1 cellular context compared by ENCODE assay signal in the genomic region with DNA sequence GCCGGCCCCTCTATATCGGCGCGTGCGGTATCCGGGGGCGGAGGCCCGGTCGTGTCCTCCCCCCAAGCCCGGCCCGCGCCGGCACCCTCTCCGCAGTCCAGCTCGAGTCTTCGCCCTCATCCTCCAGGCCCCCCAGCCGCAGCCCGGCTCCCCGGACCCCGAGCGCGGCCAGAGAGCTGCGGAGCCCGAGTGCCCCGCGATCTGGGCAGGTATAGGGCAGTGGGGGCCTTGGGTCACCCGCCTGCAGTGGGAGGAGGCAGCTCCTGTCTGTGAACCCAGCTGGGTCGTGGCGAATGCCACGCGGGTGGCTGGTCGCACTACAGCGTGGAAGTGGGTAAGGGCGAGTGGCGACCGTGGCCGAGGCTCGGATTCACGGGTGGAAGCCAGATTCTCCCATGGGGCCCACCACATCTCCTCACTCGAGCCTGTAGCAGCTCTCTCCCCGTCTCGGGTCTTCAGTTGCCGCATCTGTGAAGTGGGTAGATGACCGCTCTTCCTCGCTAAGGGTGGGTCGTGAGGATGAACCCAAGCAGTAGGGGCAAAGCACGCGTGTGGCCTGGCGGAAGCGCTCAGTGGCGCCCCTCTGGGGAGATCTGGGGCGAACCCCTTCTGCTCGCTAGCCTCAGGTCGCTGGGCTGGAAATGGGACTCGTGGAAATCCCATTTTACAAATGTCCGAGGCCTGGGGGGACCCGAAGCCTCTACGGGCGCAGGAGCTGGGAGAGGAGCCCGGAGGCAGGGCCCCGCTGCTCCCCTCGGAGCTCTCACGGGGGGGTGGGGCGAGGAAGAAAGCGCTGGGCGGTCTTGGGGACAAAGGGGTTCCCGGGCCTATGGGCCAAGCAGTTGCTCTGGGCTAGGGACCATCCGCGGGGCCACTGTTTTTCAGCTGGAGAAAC.
TF ChIP-seq lines count a peak whose summit lies in the region.

No MANE protein-coding gene starts in this region.

TF ChIP-seq in GM23338, 12 proteins besides CTCF, POLR2A, EP300 and RAD21 (continued from another document):
- TF ChIP-seq, protein P1, sequence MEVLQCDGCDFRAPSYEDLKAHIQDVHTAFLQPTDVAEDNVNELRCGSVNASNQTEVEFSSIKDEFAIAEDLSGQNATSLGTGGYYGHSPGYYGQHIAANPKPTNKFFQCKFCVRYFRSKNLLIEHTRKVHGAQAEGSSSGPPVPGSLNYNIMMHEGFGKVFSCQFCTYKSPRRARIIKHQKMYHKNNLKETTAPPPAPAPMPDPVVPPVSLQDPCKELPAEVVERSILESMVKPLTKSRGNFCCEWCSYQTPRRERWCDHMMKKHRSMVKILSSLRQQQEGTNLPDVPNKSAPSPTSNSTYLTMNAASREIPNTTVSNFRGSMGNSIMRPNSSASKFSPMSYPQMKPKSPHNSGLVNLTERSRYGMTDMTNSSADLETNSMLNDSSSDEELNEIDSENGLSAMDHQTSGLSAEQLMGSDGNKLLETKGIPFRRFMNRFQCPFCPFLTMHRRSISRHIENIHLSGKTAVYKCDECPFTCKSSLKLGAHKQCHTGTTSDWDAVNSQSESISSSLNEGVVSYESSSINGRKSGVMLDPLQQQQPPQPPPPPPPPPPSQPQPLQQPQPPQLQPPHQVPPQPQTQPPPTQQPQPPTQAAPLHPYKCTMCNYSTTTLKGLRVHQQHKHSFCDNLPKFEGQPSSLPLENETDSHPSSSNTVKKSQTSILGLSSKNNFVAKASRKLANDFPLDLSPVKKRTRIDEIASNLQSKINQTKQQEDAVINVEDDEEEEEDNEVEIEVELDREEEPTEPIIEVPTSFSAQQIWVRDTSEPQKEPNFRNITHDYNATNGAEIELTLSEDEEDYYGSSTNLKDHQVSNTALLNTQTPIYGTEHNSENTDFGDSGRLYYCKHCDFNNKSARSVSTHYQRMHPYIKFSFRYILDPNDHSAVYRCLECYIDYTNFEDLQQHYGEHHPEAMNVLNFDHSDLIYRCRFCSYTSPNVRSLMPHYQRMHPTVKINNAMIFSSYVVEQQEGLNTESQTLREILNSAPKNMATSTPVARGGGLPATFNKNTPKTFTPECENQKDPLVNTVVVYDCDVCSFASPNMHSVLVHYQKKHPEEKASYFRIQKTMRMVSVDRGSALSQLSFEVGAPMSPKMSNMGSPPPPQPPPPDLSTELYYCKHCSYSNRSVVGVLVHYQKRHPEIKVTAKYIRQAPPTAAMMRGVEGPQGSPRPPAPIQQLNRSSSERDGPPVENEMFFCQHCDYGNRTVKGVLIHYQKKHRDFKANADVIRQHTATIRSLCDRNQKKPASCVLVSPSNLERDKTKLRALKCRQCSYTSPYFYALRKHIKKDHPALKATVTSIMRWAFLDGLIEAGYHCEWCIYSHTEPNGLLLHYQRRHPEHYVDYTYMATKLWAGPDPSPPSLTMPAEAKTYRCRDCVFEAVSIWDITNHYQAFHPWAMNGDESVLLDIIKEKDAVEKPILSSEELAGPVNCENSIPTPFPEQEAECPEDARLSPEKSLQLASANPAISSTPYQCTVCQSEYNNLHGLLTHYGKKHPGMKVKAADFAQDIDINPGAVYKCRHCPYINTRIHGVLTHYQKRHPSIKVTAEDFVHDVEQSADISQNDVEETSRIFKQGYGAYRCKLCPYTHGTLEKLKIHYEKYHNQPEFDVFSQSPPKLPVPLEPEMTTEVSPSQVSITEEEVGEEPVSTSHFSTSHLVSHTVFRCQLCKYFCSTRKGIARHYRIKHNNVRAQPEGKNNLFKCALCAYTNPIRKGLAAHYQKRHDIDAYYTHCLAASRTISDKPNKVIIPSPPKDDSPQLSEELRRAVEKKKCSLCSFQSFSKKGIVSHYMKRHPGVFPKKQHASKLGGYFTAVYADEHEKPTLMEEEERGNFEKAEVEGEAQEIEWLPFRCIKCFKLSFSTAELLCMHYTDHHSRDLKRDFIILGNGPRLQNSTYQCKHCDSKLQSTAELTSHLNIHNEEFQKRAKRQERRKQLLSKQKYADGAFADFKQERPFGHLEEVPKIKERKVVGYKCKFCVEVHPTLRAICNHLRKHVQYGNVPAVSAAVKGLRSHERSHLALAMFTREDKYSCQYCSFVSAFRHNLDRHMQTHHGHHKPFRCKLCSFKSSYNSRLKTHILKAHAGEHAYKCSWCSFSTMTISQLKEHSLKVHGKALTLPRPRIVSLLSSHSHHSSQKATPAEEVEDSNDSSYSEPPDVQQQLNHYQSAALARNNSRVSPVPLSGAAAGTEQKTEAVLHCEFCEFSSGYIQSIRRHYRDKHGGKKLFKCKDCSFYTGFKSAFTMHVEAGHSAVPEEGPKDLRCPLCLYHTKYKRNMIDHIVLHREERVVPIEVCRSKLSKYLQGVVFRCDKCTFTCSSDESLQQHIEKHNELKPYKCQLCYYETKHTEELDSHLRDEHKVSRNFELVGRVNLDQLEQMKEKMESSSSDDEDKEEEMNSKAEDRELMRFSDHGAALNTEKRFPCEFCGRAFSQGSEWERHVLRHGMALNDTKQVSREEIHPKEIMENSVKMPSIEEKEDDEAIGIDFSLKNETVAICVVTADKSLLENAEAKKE (CRISPR knock-in tag; IDR thresholded peaks at IDR 0.05), result no peak
- TF ChIP-seq STAT1 (IDR thresholded peaks at IDR 0.05; ENCODE audit: unreplicated experiment), result no peak
- TF ChIP-seq POLR2AphosphoS5 (IDR thresholded peaks at IDR 0.05; ENCODE audit: low read depth), result no peak
- TF ChIP-seq JUNB (IDR thresholded peaks at IDR 0.05; ENCODE audit: unreplicated experiment), result no peak
- TF ChIP-seq ZNF114 (CRISPR knock-in tag; IDR thresholded peaks at IDR 0.05), result no peak
- TF ChIP-seq, protein P2, sequence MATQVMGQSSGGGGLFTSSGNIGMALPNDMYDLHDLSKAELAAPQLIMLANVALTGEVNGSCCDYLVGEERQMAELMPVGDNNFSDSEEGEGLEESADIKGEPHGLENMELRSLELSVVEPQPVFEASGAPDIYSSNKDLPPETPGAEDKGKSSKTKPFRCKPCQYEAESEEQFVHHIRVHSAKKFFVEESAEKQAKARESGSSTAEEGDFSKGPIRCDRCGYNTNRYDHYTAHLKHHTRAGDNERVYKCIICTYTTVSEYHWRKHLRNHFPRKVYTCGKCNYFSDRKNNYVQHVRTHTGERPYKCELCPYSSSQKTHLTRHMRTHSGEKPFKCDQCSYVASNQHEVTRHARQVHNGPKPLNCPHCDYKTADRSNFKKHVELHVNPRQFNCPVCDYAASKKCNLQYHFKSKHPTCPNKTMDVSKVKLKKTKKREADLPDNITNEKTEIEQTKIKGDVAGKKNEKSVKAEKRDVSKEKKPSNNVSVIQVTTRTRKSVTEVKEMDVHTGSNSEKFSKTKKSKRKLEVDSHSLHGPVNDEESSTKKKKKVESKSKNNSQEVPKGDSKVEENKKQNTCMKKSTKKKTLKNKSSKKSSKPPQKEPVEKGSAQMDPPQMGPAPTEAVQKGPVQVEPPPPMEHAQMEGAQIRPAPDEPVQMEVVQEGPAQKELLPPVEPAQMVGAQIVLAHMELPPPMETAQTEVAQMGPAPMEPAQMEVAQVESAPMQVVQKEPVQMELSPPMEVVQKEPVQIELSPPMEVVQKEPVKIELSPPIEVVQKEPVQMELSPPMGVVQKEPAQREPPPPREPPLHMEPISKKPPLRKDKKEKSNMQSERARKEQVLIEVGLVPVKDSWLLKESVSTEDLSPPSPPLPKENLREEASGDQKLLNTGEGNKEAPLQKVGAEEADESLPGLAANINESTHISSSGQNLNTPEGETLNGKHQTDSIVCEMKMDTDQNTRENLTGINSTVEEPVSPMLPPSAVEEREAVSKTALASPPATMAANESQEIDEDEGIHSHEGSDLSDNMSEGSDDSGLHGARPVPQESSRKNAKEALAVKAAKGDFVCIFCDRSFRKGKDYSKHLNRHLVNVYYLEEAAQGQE (IDR thresholded peaks at IDR 0.05; ENCODE audit: unreplicated experiment), result no peak
- no peak for TF ChIP-seq NANOG (IDR thresholded peaks at IDR 0.05; ENCODE audit: borderline replicate concordance)
- TF ChIP-seq, protein P3, sequence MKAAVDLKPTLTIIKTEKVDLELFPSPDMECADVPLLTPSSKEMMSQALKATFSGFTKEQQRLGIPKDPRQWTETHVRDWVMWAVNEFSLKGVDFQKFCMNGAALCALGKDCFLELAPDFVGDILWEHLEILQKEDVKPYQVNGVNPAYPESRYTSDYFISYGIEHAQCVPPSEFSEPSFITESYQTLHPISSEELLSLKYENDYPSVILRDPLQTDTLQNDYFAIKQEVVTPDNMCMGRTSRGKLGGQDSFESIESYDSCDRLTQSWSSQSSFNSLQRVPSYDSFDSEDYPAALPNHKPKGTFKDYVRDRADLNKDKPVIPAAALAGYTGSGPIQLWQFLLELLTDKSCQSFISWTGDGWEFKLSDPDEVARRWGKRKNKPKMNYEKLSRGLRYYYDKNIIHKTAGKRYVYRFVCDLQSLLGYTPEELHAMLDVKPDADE (IDR thresholded peaks at IDR 0.05), result no peak
